8 cellular contexts compared by ENCODE assay signal in the genomic region with DNA sequence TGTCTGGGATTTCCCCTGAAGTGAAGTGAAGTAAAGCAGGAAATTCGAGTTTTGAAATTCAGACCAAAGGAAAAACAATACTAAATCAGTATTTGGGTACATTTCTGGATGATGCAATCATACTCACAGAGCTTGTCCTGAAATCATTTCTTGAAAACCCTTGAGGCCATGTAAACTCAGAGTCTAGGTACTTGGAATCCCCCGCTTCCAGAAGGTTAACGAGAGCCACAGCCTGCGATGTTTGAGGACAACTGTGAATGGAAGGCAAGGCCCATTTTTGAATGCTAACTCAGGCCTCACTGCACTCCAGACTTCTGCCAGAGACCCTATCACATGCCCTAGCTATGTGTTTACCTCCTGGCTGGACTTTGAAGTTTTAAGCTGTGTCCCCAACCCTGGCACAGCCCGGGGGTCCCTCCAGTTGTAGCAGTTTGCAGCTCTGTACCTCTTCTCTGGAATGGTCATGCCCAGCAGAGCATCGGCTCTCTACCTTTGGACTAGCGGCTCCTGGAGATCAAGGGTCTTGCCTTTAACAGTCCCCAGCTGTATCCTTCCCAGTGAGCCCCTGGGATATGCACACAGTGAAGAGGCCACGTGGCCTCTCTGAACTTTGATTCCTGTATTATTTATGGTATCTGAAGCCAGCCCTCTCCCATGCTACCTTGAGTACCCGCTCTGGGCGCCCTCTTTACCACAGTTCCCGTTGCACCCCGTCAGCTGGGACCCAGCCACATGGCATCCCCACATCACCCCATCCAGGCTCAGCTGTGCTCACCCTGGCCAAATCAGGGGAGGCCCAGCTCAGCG. TPM values are rescaled to one million over a fixed set of nuclear protein-coding genes. Genes with fewer than 3 reads are reported as not detected.
A peak's percentile ranks its signal among the peaks of the same experiment; 100 is the strongest.
DNase-seq lines count a peak whose midpoint lies in the region; ATAC-seq lines count a peak whose summit lies in the region.

No MANE protein-coding gene starts in this region.

- H3K27ac ChIP-seq in adipose tissue (ENCODE audit: low read depth, low read length) (peak overlapping the region; percentile 12), layer of hippocampus (ENCODE audit: low read depth, low read length) (peak overlapping the region; percentile 100), temporal lobe (ENCODE audit: low read depth, low read length) (peak overlapping the region; percentile 100)

- 27 to 69% (median 61%) methylated on average over 13 of the region's 13 CpGs for WGBS in adipose tissue, 3 donors

- H3K27me3 ChIP-seq in layer of hippocampus (ENCODE audit: control insufficient read depth, insufficient read depth, low read length) = no peaks in the 10 kb centered on the region

- H3K27me3 Mint-ChIP-seq in activated T-cell treated with anti-CD3 and anti-CD28 coated beads, Interleukin-2, amount 50 U/mL, for 4 hours (ENCODE audit: low read depth) = no peaks in the 10 kb centered on the region

- no peak for DNase-seq in activated T-cell treated with anti-CD3 and anti-CD28 coated beads, Interleukin-2, amount 50 U/mL, for 4 hours
- DNase-seq in activated T-cell treated with anti-CD3 and anti-CD28 coated beads, Interleukin-2, amount 50 U/mL, for 48 hours = no peak
- DNase-seq in ureter (ENCODE audit: low spot score) = no peak
- DNase-seq in NCI-H128 (lab: John Stamatoyannopoulos, UW; ENCODE audit: unreplicated experiment) = no peak

- peaks cover 49% of the 10 kb centered on the region for H3K4me1 Mint-ChIP-seq in activated T-cell treated with anti-CD3 and anti-CD28 coated beads, Interleukin-2, amount 50 U/mL, for 4 hours (ENCODE audit: low read depth)

- no peaks in the 10 kb centered on the region for H3K36me3 Mint-ChIP-seq in activated T-cell treated with anti-CD3 and anti-CD28 coated beads, Interleukin-2, amount 50 U/mL, for 4 hours (ENCODE audit: insufficient read depth)

- no peak for ATAC-seq in activated T-cell treated with anti-CD3 and anti-CD28 coated beads, Interleukin-2, amount 50 U/mL, for 4 hours
- no peak for ATAC-seq in GM21737 (IDR thresholded peaks at IDR 0.05; ENCODE audit: unreplicated experiment)

- H3K4me3 Mint-ChIP-seq in activated T-cell treated with anti-CD3 and anti-CD28 coated beads, Interleukin-2, amount 50 U/mL, for 4 hours = peak overlapping the region; percentile 63

- no peaks in the 10 kb centered on the region for H3K9me3 Mint-ChIP-seq in activated T-cell treated with anti-CD3 and anti-CD28 coated beads, Interleukin-2, amount 50 U/mL, for 4 hours

RNA-seq across cellular contexts. Expression of gene FTH1, which starts 5.6 kb away (rescaled TPM):
- total RNA-seq in activated T-cell treated with anti-CD3 and anti-CD28 coated beads, Interleukin-2, amount 50 U/mL, for 4 hours = 100 to 1,000 TPM; 351 to 505 (median 363) TPM
- polyA plus RNA-seq in adipose tissue = over 10,000 TPM in 1 of 3 donors, 1,000 to 10,000 TPM in 2; 2,935 to 16,025 (median 7,473) TPM
- total RNA-seq in temporal lobe (649 TPM), ureter (2,368 TPM)

RNA-seq across cellular contexts. Expression of gene BEST1, which starts 22.8 kb away (rescaled TPM):
- total RNA-seq in activated T-cell treated with anti-CD3 and anti-CD28 coated beads, Interleukin-2, amount 50 U/mL, for 4 hours = not detected
- polyA plus RNA-seq in adipose tissue = 10 to 100 TPM in 1 of 3 donors, 1 to 10 TPM in 2; 3.0 to 14.8 (median 5.2) TPM
- 0.49 TPM for total RNA-seq in temporal lobe
- 9.4 TPM for total RNA-seq in ureter

RNA-seq across cellular contexts. Expression of gene RAB3IL1, which starts 55.6 kb away (rescaled TPM):
- 1 to 10 TPM in 1 of 3 donors, under 1 TPM in 1, not detected in 1; 0.15 to 1.4 TPM for total RNA-seq in activated T-cell treated with anti-CD3 and anti-CD28 coated beads, Interleukin-2, amount 50 U/mL, for 4 hours
- 10 to 100 TPM in 2 of 3 donors, 1 to 10 TPM in 1; 4.0 to 44.5 (median 16.4) TPM for polyA plus RNA-seq in adipose tissue
- 3.7 TPM for total RNA-seq in temporal lobe
- total RNA-seq in ureter = 14.9 TPM

Comparison
In these comparisons a context has a peak if more than half of its experiments do, and no peak if none do; other contexts are left out.
1. H3K27ac ChIP-seq: peak in every context shown above with its lines; median percentile 100 in layer of hippocampus; 100 in temporal lobe; 12 in adipose tissue.